In the genomic region with DNA sequence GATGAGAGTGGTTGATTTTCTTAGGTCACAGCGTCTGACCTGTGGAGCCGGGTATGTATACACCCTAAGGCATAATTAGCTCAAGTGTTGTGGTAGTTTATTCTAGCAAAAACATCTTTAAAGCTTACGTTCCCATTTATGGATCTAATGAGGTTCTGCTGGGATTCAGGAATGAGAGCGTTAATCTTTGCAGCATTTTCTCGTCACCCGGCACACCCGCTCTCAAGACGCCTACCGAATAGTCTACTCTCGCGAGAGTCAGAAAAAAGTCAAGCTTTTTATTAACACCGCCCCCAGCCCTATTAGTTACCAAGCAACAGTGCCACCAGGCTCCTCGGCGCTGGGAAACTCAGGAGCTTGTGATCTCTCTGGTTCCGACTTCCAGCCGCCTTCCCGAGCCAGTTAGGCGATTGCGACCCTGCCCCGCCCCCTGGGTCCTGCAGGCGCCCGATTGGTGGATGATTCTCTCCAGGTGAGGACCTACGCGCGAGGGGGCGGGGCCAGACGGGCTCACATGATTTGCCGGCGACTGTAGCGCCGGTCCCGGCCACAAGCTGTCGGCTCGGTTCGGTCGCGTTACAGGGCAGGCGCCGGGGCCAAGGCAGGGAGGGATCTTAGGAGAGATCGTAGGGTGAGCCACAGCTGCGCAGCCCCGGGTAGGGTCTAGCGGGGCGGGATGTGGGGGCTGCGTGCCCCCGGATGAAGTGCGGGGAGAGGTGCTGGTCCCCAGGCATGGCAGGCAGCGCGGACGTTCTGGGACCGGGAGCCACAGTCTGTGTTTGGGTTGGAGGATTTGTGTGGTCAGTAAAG, we compare ENCODE assay signal across 8 cellular contexts. TPM values are rescaled to one million over a fixed set of nuclear protein-coding genes. Genes with fewer than 3 reads are reported as not detected.
DNase-seq lines count a peak whose midpoint lies in the region; ATAC-seq and TF ChIP-seq lines count a peak whose summit lies in the region.

A gene (plus strand): TSS at position 540 of the 810 bp plus-strand sequence. CDS start 1,443 bp downstream, outside the sequence.

- peak within 1 kb of the TSS; percentile 69 to 99 for H3K18ac ChIP-seq in mesenchymal stem cell (ENCODE audit: low read depth in 1 of 2, low read length in 2 of 2)

- H3K4me3 ChIP-seq in endodermal cell (ENCODE audit: low read length) (peak within 1 kb of the TSS; percentile 84), mesenchymal stem cell (ENCODE audit: insufficient read depth in 1 of 2, low read depth in 1 of 2, low read length in 2 of 2) (peak within 1 kb of the TSS; percentile 80 to 96)

- H3K27ac ChIP-seq in endodermal cell (ENCODE audit: low read depth, low read length) (no peak within 1 kb of the TSS), mesenchymal stem cell (ENCODE audit: low read length, poor library complexity, severe bottlenecking) (peak within 1 kb of the TSS; percentile 78)

- H3K9me3 Mint-ChIP-seq in endodermal cell: no peaks in the 10 kb centered on the region

- H3K4ac ChIP-seq in mesenchymal stem cell (ENCODE audit: low read depth in 1 of 2, low read length in 2 of 2): peak within 1 kb of the TSS; percentile 85 to 94

- ATAC-seq in GM19468 (IDR thresholded peaks at IDR 0.05; ENCODE audit: extremely low read depth, unreplicated experiment): peak; percentile 56

- H3K27me3 Mint-ChIP-seq in endodermal cell (ENCODE audit: insufficient read depth): peaks cover 2% of the 10 kb centered on the region

- peak within 1 kb of the TSS; percentile 98 for H2BK15ac ChIP-seq in mesenchymal stem cell (ENCODE audit: low read depth, poor library complexity, severe bottlenecking)

- TF ChIP-seq CTCF in endodermal cell (conservative IDR thresholded peaks at IDR 0.05): peak; percentile 50

- peak within 1 kb of the TSS; percentile 91 for H3K9ac ChIP-seq in endodermal cell (ENCODE audit: extremely low read depth, low read length, poor library complexity, severe bottlenecking)
- peak within 1 kb of the TSS; percentile 97 for H3K9ac ChIP-seq in mesenchymal stem cell (ENCODE audit: low read length)

- H3K9me3 ChIP-seq in endodermal cell (ENCODE audit: control insufficient read depth, low read length) (no peaks in the 10 kb centered on the region), mesenchymal stem cell (ENCODE audit: control insufficient read depth, low read length) (no peaks in the 10 kb centered on the region)

- H3K4me1 ChIP-seq in endodermal cell (ENCODE audit: control insufficient read depth, insufficient read depth, low read length): peaks cover 3% of the 10 kb centered on the region
- H3K4me1 ChIP-seq in mesenchymal stem cell (ENCODE audit: control insufficient read depth, insufficient read depth, low read depth, low read length): peaks cover 6% of the 10 kb centered on the region

- peak within 1 kb of the TSS in 1 of 2 experiments; percentile 93 for H2BK12ac ChIP-seq in mesenchymal stem cell (ENCODE audit: low read length in 2 of 2)

- peaks cover 7% of the 10 kb centered on the region for H3K36me3 Mint-ChIP-seq in endodermal cell (ENCODE audit: low read depth)

- WGBS in endodermal cell (ENCODE audit: insufficient coverage in 1 of 2, insufficient read length in 1 of 2), 2 experiments: 0 to 1% methylated on average over 24 to 51 of the region's 51 CpGs
- WGBS in mesenchymal stem cell: under 1% methylated on average over 50 of the region's 51 CpGs

- peak within 1 kb of the TSS in 1 of 2 experiments; percentile 96 for H3K14ac ChIP-seq in mesenchymal stem cell (ENCODE audit: low read length in 2 of 2)

- no peaks in the 10 kb centered on the region for H3K79me1 ChIP-seq in mesenchymal stem cell (replicated peaks; ENCODE audit: low read length, poor library complexity, severe bottlenecking)

- peaks cover 13% of the 10 kb centered on the region for H3K4me1 Mint-ChIP-seq in endodermal cell

- H3K27me3 ChIP-seq in endodermal cell (ENCODE audit: control insufficient read depth, insufficient read depth, low read length, poor library complexity, severe bottlenecking) (no peaks in the 10 kb centered on the region), mesenchymal stem cell (ENCODE audit: control insufficient read depth in 1 of 2, insufficient read depth in 1 of 2, low read length in 2 of 2) (no peaks in the 10 kb centered on the region)

- DNase-seq in COLO668 (lab: John Stamatoyannopoulos, UW; ENCODE audit: unreplicated experiment) (peak; percentile 100), HT-29 (ENCODE audit: low spot score) (peak; percentile 99), NOMO-1 treated with dmso at 0.1 percent for 144 hours (lab: John Stamatoyannopoulos, UW; ENCODE audit: unreplicated experiment) (peak; percentile 87), endodermal cell (peak; percentile 100), mesenchymal stem cell (peak; percentile 99)
- DNase-seq in activated CD8-positive, alpha-beta memory T cell treated with anti-CD3 and anti-CD28 coated beads, Interleukin-2, amount 50 U/mL, for 48 hours: peak; percentile 95
- DNase-seq in stimulated activated CD8-positive, alpha-beta memory T cell treated with anti-CD3 and anti-CD28 coated beads, Interleukin-12 subunit alpha, Interleukin-12 subunit beta, amount 100 ng/mL, for 1 hour (ENCODE audit: low read depth): peak; percentile 87

- peak within 1 kb of the TSS; percentile 77 for H2BK5ac ChIP-seq in mesenchymal stem cell (ENCODE audit: low read depth, low read length, poor library complexity, severe bottlenecking)

- H4K8ac ChIP-seq in mesenchymal stem cell (ENCODE audit: low read length): peak within 1 kb of the TSS; percentile 97

- peak within 1 kb of the TSS; percentile 99 for H3K4me3 Mint-ChIP-seq in endodermal cell

- H2BK120ac ChIP-seq in mesenchymal stem cell (ENCODE audit: low read depth, low read length): peak within 1 kb of the TSS; percentile 90

- H3K23ac ChIP-seq in mesenchymal stem cell (ENCODE audit: low read length in 2 of 2): peak within 1 kb of the TSS in 1 of 2 experiments; percentile 70

- H3K4me2 ChIP-seq in mesenchymal stem cell (ENCODE audit: low read length, poor library complexity, severe bottlenecking): peak within 1 kb of the TSS; percentile 74

- H2AFZ ChIP-seq in mesenchymal stem cell (ENCODE audit: low read depth, low read length): peak within 1 kb of the TSS; percentile 98

- H3K27ac Mint-ChIP-seq in endodermal cell: peak within 1 kb of the TSS; percentile 100

- H3K36me3 ChIP-seq in endodermal cell (ENCODE audit: control insufficient read depth, insufficient read depth, low read length) (peaks cover 16% of the 10 kb centered on the region), mesenchymal stem cell (ENCODE audit: control insufficient read depth in 1 of 2, insufficient read depth in 2 of 2, low read depth in 1 of 2, low read length in 2 of 2) (peaks cover 2 to 32% of the 10 kb centered on the region in 2 experiments)

- H2AK5ac ChIP-seq in mesenchymal stem cell (ENCODE audit: low read length, severe bottlenecking): no peak within 1 kb of the TSS

- H4K91ac ChIP-seq in mesenchymal stem cell (ENCODE audit: low read length): peak within 1 kb of the TSS; percentile 76

RNA-seq across cellular contexts. Expression of the gene that starts here (rescaled TPM):
- 11.6 and 13.9 TPM in 2 replicates for total RNA-seq in HT-29 (2014; rRNA removed; shearing (Covaris generic))
- total RNA-seq in endodermal cell: 10 to 100 TPM; 11.2 to 13.4 TPM
- 5.9 TPM for polyA plus RNA-seq in endodermal cell (2013, experiment 1 of 2)
- 5.1 TPM for polyA plus RNA-seq in endodermal cell (2013, experiment 2 of 2)
- polyA plus RNA-seq in mesenchymal stem cell (2013, experiment 1 of 2): 3.6 TPM
- 3.4 TPM for polyA plus RNA-seq in mesenchymal stem cell (2013, experiment 2 of 2)
